Comparison of ENCODE assay signal across 8 cellular contexts in the genomic region with DNA sequence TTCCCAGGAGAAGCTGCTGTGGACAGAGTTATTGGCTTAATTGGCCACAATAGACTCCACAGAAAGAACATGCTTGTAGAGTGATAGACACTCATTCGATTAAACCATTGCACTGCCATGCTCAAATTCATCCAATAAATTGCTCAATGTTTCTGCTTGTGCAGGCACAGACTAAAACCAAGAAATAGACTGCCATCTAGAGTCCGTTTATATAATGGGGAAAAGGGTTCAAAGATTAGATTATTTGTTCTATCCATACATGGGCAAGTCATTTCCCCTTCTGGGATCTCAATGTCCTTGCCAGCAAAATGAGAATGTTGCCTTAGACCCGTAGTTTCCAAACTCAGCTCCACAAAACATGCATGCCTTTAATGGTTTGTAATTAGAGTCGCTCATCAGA. TPM values are rescaled to one million over a fixed set of nuclear protein-coding genes. Genes with fewer than 3 reads are reported as not detected.
A peak's percentile ranks its signal among the peaks of the same experiment; 100 is the strongest.
DNase-seq lines count a peak whose midpoint lies in the region; ATAC-seq, FAIRE-seq and TF ChIP-seq lines count a peak whose summit lies in the region.

No MANE protein-coding gene starts in this region.

- H3K27ac Mint-ChIP-seq in nephron: no peak overlapping the region

- TF ChIP-seq CTCF in 22Rv1 (IDR thresholded peaks at IDR 0.05): peak; percentile 46
- TF ChIP-seq CTCF in nephron (IDR thresholded peaks at IDR 0.05; ENCODE audit: unreplicated experiment in 3 of 3): peak; percentile 26 to 44 (median 33)

- no peak for DNase-seq in GM12892 (ENCODE audit: insufficient read length)
- DNase-seq in NCI-H69 (lab: John Stamatoyannopoulos, UW): peak; percentile 70
- peak; percentile 10 for DNase-seq in cerebellum (ENCODE audit: low spot score)
- no peak for DNase-seq in activated CD4-positive, CD25-positive, alpha-beta regulatory T cell (lab: John Stamatoyannopoulos, UW)
- DNase-seq in activated effector memory CD4-positive, alpha-beta T cell treated with Interleukin-2 at 50 U/mL for 16 hours: no peak

- peaks cover 4% of the 10 kb centered on the region for H3K9me3 Mint-ChIP-seq in nephron

- FAIRE-seq in GM12892 (lab: Jason Lieb, UNC): peak; percentile 72

- H3K27me3 Mint-ChIP-seq in nephron (ENCODE audit: low read depth): no peaks in the 10 kb centered on the region

- TF ChIP-seq POLR2A in GM12892 (IDR thresholded peaks at IDR 0.05; ENCODE audit: low read depth, low read length): no peak

- no peak for ATAC-seq in HG02981 (IDR thresholded peaks at IDR 0.05; ENCODE audit: unreplicated experiment)

- no peak overlapping the region for H3K27ac ChIP-seq in 22Rv1

- H3K36me3 Mint-ChIP-seq in nephron (ENCODE audit: low read depth): no peaks in the 10 kb centered on the region

- H3K4me3 Mint-ChIP-seq in nephron: no peak overlapping the region

- peaks cover 6% of the 10 kb centered on the region for H3K4me1 Mint-ChIP-seq in nephron

RNA-seq across cellular contexts. Expression of a gene that starts 8.7 kb away (rescaled TPM):
- polyA plus RNA-seq in GM12892 (2012; ENCODE audit: missing spikeins): 0.21 TPM
- 1.1 TPM for total RNA-seq in cerebellum

RNA-seq across cellular contexts. Expression of a gene that starts 22.9 kb away (rescaled TPM):
- not detected for polyA plus RNA-seq in GM12892 (2012; ENCODE audit: missing spikeins)
- total RNA-seq in cerebellum: 4.0 TPM

RNA-seq across cellular contexts. Expression of a gene that starts 32.7 kb away (rescaled TPM):
- 7.8 TPM for polyA plus RNA-seq in GM12892 (2012; ENCODE audit: missing spikeins)
- 26.8 TPM for total RNA-seq in cerebellum

RNA-seq across cellular contexts. Expression of a gene that starts 52.5 kb away (rescaled TPM):
- polyA plus RNA-seq in GM12892 (2012; ENCODE audit: missing spikeins): 9.5 TPM
- 5.6 TPM for total RNA-seq in cerebellum

Comparison
In these comparisons a context has a peak if more than half of its experiments do, and no peak if none do; other contexts are left out.
1. DNase-seq: peak in NCI-H69 (single experiment) and cerebellum (single experiment); none in GM12892 (single experiment), activated CD4-positive, CD25-positive, alpha-beta regulatory T cell (0 of 4) and activated effector memory CD4-positive, alpha-beta T cell treated with Interleukin-2 at 50 U/mL for 16 hours (single experiment).